In the genomic region with DNA sequence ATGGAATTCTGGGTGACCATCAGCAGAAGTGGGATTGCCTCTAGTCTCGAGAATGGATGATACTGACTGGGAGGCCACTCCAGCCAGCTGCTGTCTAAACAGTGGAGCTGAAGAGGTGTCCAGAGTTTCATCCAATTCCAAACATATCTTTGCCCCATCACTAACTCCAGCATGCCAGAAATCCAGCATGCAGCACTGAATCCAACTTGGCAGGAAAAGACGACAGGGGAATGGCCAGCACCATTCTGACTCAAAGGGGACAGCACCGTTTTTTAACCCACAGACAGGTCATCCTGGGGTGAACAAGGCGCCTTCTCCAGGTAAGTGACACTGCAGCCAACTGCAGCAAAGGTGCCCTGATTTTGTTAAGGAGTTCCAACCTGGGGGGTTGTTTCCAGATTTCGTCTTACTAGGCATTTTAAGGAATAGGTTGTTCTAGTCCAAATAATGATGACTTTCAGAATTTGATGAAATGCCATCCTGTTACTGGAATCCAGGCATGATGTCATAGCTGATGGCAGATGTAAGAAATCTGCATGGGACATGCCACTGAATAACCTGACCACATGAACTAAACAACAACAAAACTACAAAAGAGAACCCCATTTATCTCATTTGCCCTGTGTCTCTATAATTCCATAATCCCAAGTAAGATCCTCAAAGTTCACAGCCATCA, we compare ENCODE assay signal across 17 cellular contexts.
"Had no signal": no experiment of that assay in that cellular context is flagged by ENCODE, and none has a peak within 500 bp of the region (broad histone marks: within the 10 kb centered on the region; RNA-seq: fewer than 3 reads in every experiment).

No MANE protein-coding gene starts in this region.

- H3K27me3 ChIP-seq: breast epithelium, suprapubic skin, upper lobe of left lung had no signal

- ATAC-seq: activated naive CD4-positive, alpha-beta T cell treated with anti-CD3 and anti-CD28 coated beads, Interleukin-2, amount 50 U/mL, for 72 hours; activated T-cell treated with anti-CD3 and anti-CD28 coated beads, Interleukin-2, amount 50 U/mL, for 4 hours had no signal

- H3K4me1 ChIP-seq: breast epithelium, prostate gland, suprapubic skin, upper lobe of left lung had no signal

- H3K36me3 ChIP-seq: breast epithelium, prostate gland, suprapubic skin, upper lobe of left lung had no signal

- DNase-seq: activated CD4-positive, alpha-beta memory T cell treated with anti-CD3 and anti-CD28 coated beads, Interleukin-2, amount 10 ng/mL, durations not matched to agents 7 days and 5 days; activated effector memory CD4-positive, alpha-beta T cell treated with Interleukin-2 at 50 U/mL for 16 hours; activated T-cell treated with anti-CD3 and anti-CD28 coated beads, Interleukin-2, amount 50 U/mL, for 4 hours; hippocampal formation; nephron progenitor cell; occipital lobe; right cardiac atrium; small intestine; stimulated activated CD4-positive, alpha-beta T cell treated with anti-CD3 and anti-CD28 coated beads, Interleukin-4, amount 100 ng/mL, for 4 hours; stimulated activated CD8-positive, alpha-beta memory T cell treated with anti-CD3 and anti-CD28 coated beads, Interleukin-4, amount 100 ng/mL, for 48 hours; stimulated activated naive CD4-positive, alpha-beta T cell treated with Interleukin-2 at 50 U/mL for 16 hours; upper lobe of left lung had no signal

- H3K9me3 ChIP-seq: breast epithelium, prostate gland, suprapubic skin, upper lobe of left lung had no signal

- H3K27ac ChIP-seq: breast epithelium, epithelial cell of prostate, prostate gland, suprapubic skin had no signal

- H3K4me3 ChIP-seq: breast epithelium, prostate gland, suprapubic skin, upper lobe of left lung had no signal
